Comparison of ENCODE assay signal across 1 cellular context in the genomic region with DNA sequence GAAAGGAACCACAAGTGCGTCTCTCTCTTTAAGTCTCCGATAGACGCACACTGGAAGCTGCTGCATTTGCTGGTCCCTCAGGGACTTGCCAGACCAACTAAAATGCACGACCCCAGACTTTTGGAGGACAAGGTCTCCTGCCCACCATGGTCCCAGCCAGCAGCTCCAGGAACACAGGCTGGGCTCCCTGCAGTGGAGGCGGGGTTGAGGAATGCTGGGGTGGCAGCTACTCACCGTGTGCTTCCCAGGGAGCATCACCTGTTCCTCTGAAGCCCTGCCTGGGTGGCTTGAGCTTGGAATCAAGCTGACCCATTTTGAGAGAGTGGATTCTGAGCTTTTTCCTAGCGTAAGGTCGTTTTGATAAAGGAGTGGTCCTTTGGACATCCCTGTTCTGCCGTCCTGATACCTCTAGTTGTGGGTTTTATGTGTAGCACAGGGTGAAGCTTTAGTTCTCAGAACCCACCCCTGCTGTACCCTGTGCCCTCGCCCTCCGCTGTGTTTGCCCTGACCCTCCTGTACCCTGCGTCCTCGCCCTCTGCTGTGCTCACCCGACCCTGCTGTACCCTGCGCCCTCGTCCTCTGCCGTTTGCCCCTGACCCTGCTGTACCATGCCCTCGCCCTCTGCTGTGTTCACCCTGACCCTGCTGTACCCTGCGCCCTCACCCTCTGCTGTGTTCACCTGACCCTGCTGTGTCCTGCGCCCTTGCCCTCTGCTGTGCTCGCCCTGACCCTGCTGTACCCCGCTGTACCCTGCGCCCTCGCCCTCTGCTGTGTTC.
TF ChIP-seq lines count a peak whose summit lies in the region.

No MANE protein-coding gene starts in this region.

TF ChIP-seq in HEK293, 187 proteins besides CTCF, POLR2A, EP300 and RAD21 (continued from another document):
- TF ChIP-seq, protein P1, sequence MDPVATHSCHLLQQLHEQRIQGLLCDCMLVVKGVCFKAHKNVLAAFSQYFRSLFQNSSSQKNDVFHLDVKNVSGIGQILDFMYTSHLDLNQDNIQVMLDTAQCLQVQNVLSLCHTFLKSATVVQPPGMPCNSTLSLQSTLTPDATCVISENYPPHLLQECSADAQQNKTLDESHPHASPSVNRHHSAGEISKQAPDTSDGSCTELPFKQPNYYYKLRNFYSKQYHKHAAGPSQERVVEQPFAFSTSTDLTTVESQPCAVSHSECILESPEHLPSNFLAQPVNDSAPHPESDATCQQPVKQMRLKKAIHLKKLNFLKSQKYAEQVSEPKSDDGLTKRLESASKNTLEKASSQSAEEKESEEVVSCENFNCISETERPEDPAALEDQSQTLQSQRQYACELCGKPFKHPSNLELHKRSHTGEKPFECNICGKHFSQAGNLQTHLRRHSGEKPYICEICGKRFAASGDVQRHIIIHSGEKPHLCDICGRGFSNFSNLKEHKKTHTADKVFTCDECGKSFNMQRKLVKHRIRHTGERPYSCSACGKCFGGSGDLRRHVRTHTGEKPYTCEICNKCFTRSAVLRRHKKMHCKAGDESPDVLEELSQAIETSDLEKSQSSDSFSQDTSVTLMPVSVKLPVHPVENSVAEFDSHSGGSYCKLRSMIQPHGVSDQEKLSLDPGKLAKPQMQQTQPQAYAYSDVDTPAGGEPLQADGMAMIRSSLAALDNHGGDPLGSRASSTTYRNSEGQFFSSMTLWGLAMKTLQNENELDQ (tag by site-specific recombination; IDR thresholded peaks at IDR 0.05; ENCODE audit: low read depth): no peak
